Comparison of ENCODE assay signal across 40 cellular contexts in the genomic region with DNA sequence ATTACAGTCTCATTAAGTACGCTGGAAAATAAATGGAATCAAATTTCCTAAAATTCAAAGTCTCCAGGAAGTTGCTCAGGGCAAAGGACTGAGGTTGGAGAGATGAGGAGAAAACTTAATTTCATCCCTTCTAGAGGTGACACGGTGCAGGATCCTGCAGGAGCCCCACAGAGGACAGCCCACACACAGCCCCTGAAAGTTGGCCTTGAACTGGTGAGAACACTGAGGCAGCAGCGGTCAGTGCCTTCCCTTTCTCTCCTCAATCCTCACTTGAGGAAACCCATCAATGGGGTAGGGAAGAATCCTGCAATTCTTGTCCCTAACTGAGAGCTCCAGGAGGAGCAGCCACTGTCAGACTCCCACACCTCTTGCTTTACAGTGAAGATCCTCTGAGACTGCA. TPM values are rescaled to one million over a fixed set of nuclear protein-coding genes. Genes with fewer than 3 reads are reported as not detected.
"Had no signal": no experiment of that assay in that cellular context is flagged by ENCODE, and none has a peak within 500 bp of the region (broad histone marks: within the 10 kb centered on the region; RNA-seq: fewer than 3 reads in every experiment).

No MANE protein-coding gene starts in this region.

- H3K4me3 Mint-ChIP-seq: activated naive CD4-positive, alpha-beta T cell treated with anti-CD3 and anti-CD28 coated beads for 36 hours; activated naive CD4-positive, alpha-beta T cell treated with anti-CD3 and anti-CD28 coated beads, Interleukin-2, amount 10 ng/mL, durations not matched to agents 7 days and 5 days; activated naive CD4-positive, alpha-beta T cell treated with anti-CD3 and anti-CD28 coated beads, Interleukin-2, amount 50 U/mL, for 24 hours; activated naive CD8-positive, alpha-beta T cell; activated naive CD8-positive, alpha-beta T cell treated with anti-CD3 and anti-CD28 coated beads for 36 hours; activated naive CD8-positive, alpha-beta T cell treated with anti-CD3 and anti-CD28 coated beads, Interleukin-2, amount 10 ng/mL, durations not matched to agents 7 days and 5 days; activated naive CD8-positive, alpha-beta T cell treated with anti-CD3 and anti-CD28 coated beads, Interleukin-2, amount 50 U/mL, for 24 hours; activated T-cell treated with anti-CD3 and anti-CD28 coated beads, Interleukin-2, amount 50 U/mL, for 24 hours; activated T-cell treated with anti-CD3 and anti-CD28 coated beads, Interleukin-2, amount 50 U/mL, for 4 hours; activated T-cell treated with anti-CD3 and anti-CD28 coated beads, Interleukin-2, amount 50 U/mL, for 72 hours; activated T-helper 1 cell treated with anti-CD3 and anti-CD28 coated beads, Interleukin-12 subunit alpha, Interleukin-12 subunit beta, Interleukin-2, Interleukin-4 antibody, amounts not matched to agents 30 ng/mL and 10 ng/mL and 1 ng/mL, durations not matched to agents 14 hours and 24 hours and 36 hours; activated T-helper 17 cell treated with anti-CD3 and anti-CD28 coated beads, Interleukin-2, amount 50 U/mL, for 72 hours; brain; central memory CD8-positive, alpha-beta T cell had no signal

- H3K27me3 ChIP-seq: adrenal gland, ascending aorta, body of pancreas, brain microvascular endothelial cell, breast epithelium, cardiac muscle cell had no signal

- H3K9me3 Mint-ChIP-seq: activated naive CD4-positive, alpha-beta T cell treated with anti-CD3 and anti-CD28 coated beads for 36 hours; activated naive CD4-positive, alpha-beta T cell treated with anti-CD3 and anti-CD28 coated beads, Interleukin-2, amount 10 ng/mL, durations not matched to agents 7 days and 5 days; activated naive CD4-positive, alpha-beta T cell treated with anti-CD3 and anti-CD28 coated beads, Interleukin-2, amount 50 U/mL, for 24 hours; activated naive CD8-positive, alpha-beta T cell treated with anti-CD3 and anti-CD28 coated beads for 36 hours; activated naive CD8-positive, alpha-beta T cell treated with anti-CD3 and anti-CD28 coated beads, Interleukin-2, amount 10 ng/mL, durations not matched to agents 7 days and 5 days; activated naive CD8-positive, alpha-beta T cell treated with anti-CD3 and anti-CD28 coated beads, Interleukin-2, amount 50 U/mL, for 24 hours; activated T-cell treated with anti-CD3 and anti-CD28 coated beads, Interleukin-2, amount 50 U/mL, for 24 hours; activated T-cell treated with anti-CD3 and anti-CD28 coated beads, Interleukin-2, amount 50 U/mL, for 4 hours; activated T-cell treated with anti-CD3 and anti-CD28 coated beads, Interleukin-2, amount 50 U/mL, for 72 hours; activated T-helper 1 cell treated with anti-CD3 and anti-CD28 coated beads, Interleukin-12 subunit alpha, Interleukin-12 subunit beta, Interleukin-2, Interleukin-4 antibody, amounts not matched to agents 30 ng/mL and 10 ng/mL and 1 ng/mL, durations not matched to agents 14 hours and 24 hours and 36 hours; activated T-helper 17 cell treated with anti-CD3 and anti-CD28 coated beads, Interleukin-2, amount 50 U/mL, for 72 hours; activated T-helper 2 cell treated with anti-CD3 and anti-CD28 coated beads, Interferon-gamma antibody, Interleukin-2, Interleukin-4, amounts not matched to agents 10 μg/mL and 5 μg/mL and 100 μg/mL, durations not matched to agents 14 hours and 24 hours and 36 hours; brain; central memory CD8-positive, alpha-beta T cell had no signal

- H3K27ac ChIP-seq: adrenal gland, ascending aorta, body of pancreas, brain microvascular endothelial cell, breast epithelium, cardiac muscle cell had no signal

- H3K4me1 ChIP-seq: adrenal gland, ascending aorta, breast epithelium had no signal

- H3K27me3 Mint-ChIP-seq: activated naive CD4-positive, alpha-beta T cell treated with anti-CD3 and anti-CD28 coated beads, Interleukin-2, amount 50 U/mL, for 24 hours; activated naive CD8-positive, alpha-beta T cell; activated naive CD8-positive, alpha-beta T cell treated with anti-CD3 and anti-CD28 coated beads for 36 hours; activated naive CD8-positive, alpha-beta T cell treated with anti-CD3 and anti-CD28 coated beads, Interleukin-2, amount 50 U/mL, for 24 hours; central memory CD8-positive, alpha-beta T cell had no signal

- H3K4me3 ChIP-seq: adrenal gland, ascending aorta, body of pancreas, breast epithelium, cardiac muscle cell had no signal

- H3K9me3 ChIP-seq: adrenal gland, ascending aorta, body of pancreas, breast epithelium had no signal

- H3K36me3 Mint-ChIP-seq: activated naive CD4-positive, alpha-beta T cell treated with anti-CD3 and anti-CD28 coated beads, Interleukin-2, amount 10 ng/mL, durations not matched to agents 7 days and 5 days; activated naive CD4-positive, alpha-beta T cell treated with anti-CD3 and anti-CD28 coated beads, Interleukin-2, amount 50 U/mL, for 24 hours; activated naive CD8-positive, alpha-beta T cell; activated naive CD8-positive, alpha-beta T cell treated with anti-CD3 and anti-CD28 coated beads for 36 hours; activated naive CD8-positive, alpha-beta T cell treated with anti-CD3 and anti-CD28 coated beads, Interleukin-2, amount 10 ng/mL, durations not matched to agents 7 days and 5 days; brain had no signal

- H3K36me3 ChIP-seq: adrenal gland, ascending aorta, brain microvascular endothelial cell, breast epithelium, cardiac muscle cell had no signal

- H3K27ac Mint-ChIP-seq: activated naive CD4-positive, alpha-beta T cell treated with anti-CD3 and anti-CD28 coated beads for 36 hours; activated naive CD4-positive, alpha-beta T cell treated with anti-CD3 and anti-CD28 coated beads, Interleukin-2, amount 10 ng/mL, durations not matched to agents 7 days and 5 days; activated naive CD4-positive, alpha-beta T cell treated with anti-CD3 and anti-CD28 coated beads, Interleukin-2, amount 50 U/mL, for 24 hours; activated naive CD8-positive, alpha-beta T cell; activated naive CD8-positive, alpha-beta T cell treated with anti-CD3 and anti-CD28 coated beads for 36 hours; activated naive CD8-positive, alpha-beta T cell treated with anti-CD3 and anti-CD28 coated beads, Interleukin-2, amount 10 ng/mL, durations not matched to agents 7 days and 5 days; activated naive CD8-positive, alpha-beta T cell treated with anti-CD3 and anti-CD28 coated beads, Interleukin-2, amount 50 U/mL, for 24 hours; activated T-cell treated with anti-CD3 and anti-CD28 coated beads, Interleukin-2, amount 50 U/mL, for 24 hours; activated T-cell treated with anti-CD3 and anti-CD28 coated beads, Interleukin-2, amount 50 U/mL, for 72 hours; activated T-helper 1 cell treated with anti-CD3 and anti-CD28 coated beads, Interleukin-12 subunit alpha, Interleukin-12 subunit beta, Interleukin-2, Interleukin-4 antibody, amounts not matched to agents 30 ng/mL and 10 ng/mL and 1 ng/mL, durations not matched to agents 14 hours and 24 hours and 36 hours; activated T-helper 17 cell treated with anti-CD3 and anti-CD28 coated beads, Interleukin-2, amount 50 U/mL, for 72 hours; activated T-helper 2 cell treated with anti-CD3 and anti-CD28 coated beads, Interferon-gamma antibody, Interleukin-2, Interleukin-4, amounts not matched to agents 10 μg/mL and 5 μg/mL and 100 μg/mL, durations not matched to agents 14 hours and 24 hours and 36 hours had no signal

- DNase-seq: activated effector memory CD4-positive, alpha-beta T cell treated with anti-CD3 and anti-CD28 coated beads, Interleukin-2, amount 50 U/mL, for 16 hours; activated effector memory CD4-positive, alpha-beta T cell treated with Interleukin-2 at 50 U/mL for 16 hours; activated gamma-delta T cell; activated gamma-delta T cell treated with Interleukin-2 at 50 U/mL for 16 hours; activated naive CD4-positive, alpha-beta T cell; activated naive CD4-positive, alpha-beta T cell treated with anti-CD3 and anti-CD28 coated beads for 36 hours; activated naive CD4-positive, alpha-beta T cell treated with anti-CD3 and anti-CD28 coated beads, Interleukin-2, amount 10 ng/mL, durations not matched to agents 7 days and 5 days; activated naive CD4-positive, alpha-beta T cell treated with anti-CD3 and anti-CD28 coated beads, Interleukin-2, amount 50 U/mL, for 16 hours; activated naive CD4-positive, alpha-beta T cell treated with Interleukin-2 at 50 U/mL for 16 hours; activated naive CD8-positive, alpha-beta T cell treated with anti-CD3 and anti-CD28 coated beads for 36 hours; activated naive CD8-positive, alpha-beta T cell treated with anti-CD3 and anti-CD28 coated beads, Interleukin-2, amount 10 ng/mL, durations not matched to agents 7 days and 5 days; activated naive CD8-positive, alpha-beta T cell treated with anti-CD3 and anti-CD28 coated beads, Interleukin-2, amount 50 U/mL, for 24 hours; activated T-cell treated with anti-CD3 and anti-CD28 coated beads, Interleukin-2, amount 50 U/mL, for 1 hour; activated T-cell treated with anti-CD3 and anti-CD28 coated beads, Interleukin-2, amount 50 U/mL, for 24 hours; activated T-cell treated with anti-CD3 and anti-CD28 coated beads, Interleukin-2, amount 50 U/mL, for 4 hours; activated T-cell treated with anti-CD3 and anti-CD28 coated beads, Interleukin-2, amount 50 U/mL, for 48 hours; activated T-cell treated with anti-CD3 and anti-CD28 coated beads, Interleukin-2, amount 50 U/mL, for 72 hours; adrenal gland; amniotic stem cell; amygdala; anterior cingulate cortex; aorta; body of pancreas; brain microvascular endothelial cell; caudate nucleus; central memory CD4-positive, alpha-beta T cell; cerebellar nuclear complex had no signal

RNA-seq across cellular contexts. Expression of a gene that starts 37.5 kb away (rescaled TPM):
- total RNA-seq: activated T-cell treated with anti-CD3 and anti-CD28 coated beads, Interleukin-2, amount 50 U/mL, for 4 hours; activated T-helper 1 cell treated with anti-CD3 and anti-CD28 coated beads, Interleukin-12 subunit alpha, Interleukin-12 subunit beta, Interleukin-2, Interleukin-4 antibody, amounts not matched to agents 30 ng/mL and 10 ng/mL and 1 ng/mL, durations not matched to agents 14 hours and 24 hours and 36 hours; activated T-helper 17 cell treated with anti-CD3 and anti-CD28 coated beads, Interleukin-2, amount 50 U/mL, for 72 hours; activated T-helper 2 cell treated with anti-CD3 and anti-CD28 coated beads, Interferon-gamma antibody, Interleukin-2, Interleukin-4, amounts not matched to agents 10 μg/mL and 5 μg/mL and 100 μg/mL, durations not matched to agents 14 hours and 24 hours and 36 hours; ascending aorta; astrocyte; bronchial epithelial cell; chondrocyte had no signal
